ENCODE assay signal across 24 cellular contexts in genomic region chr3:31412832-31413231, GRCh38.
A peak's percentile ranks its signal among the peaks of the same experiment; 100 is the strongest.
DNase-seq lines count a peak whose midpoint lies in the region; ATAC-seq and TF ChIP-seq lines count a peak whose summit lies in the region.
"Had no signal": no experiment of that assay in that cellular context is flagged by ENCODE, and none has a peak within 500 bp of the region (broad histone marks: within the 10 kb centered on the region; RNA-seq: fewer than 3 reads in every experiment).

No MANE protein-coding gene starts in this region.

- no peak for TF ChIP-seq CTCF in AG10803 (conservative IDR thresholded peaks at IDR 0.05; ENCODE audit: low read length)

- DNase-seq in AG10803 (ENCODE audit: low read depth) (peak; percentile 56), HS-5 (ENCODE audit: low read depth) (peak; percentile 49), amniotic epithelial cell (ENCODE audit: low read depth) (peak; percentile 40), hepatic stellate cell (ENCODE audit: low spot score) (peak; percentile 5), caudate nucleus (lab: John Stamatoyannopoulos, UW) (no peak), Right ventricle myocardium inferior (ENCODE audit: missing footprints) (no peak)
- DNase-seq in T-helper 2 cell treated with Interferon-gamma antibody and Interleukin-4, amounts not matched to agents 5 μg/mL and 100 μg/mL, for 36 hours (ENCODE audit: low spot score): no peak
- DNase-seq: activated CD4-positive, alpha-beta T cell treated with anti-CD3 and anti-CD28 coated beads for 1 hour; activated effector memory CD4-positive, alpha-beta T cell treated with anti-CD3 and anti-CD28 coated beads, Interleukin-2, amount 50 U/mL, for 16 hours; activated naive CD8-positive, alpha-beta T cell treated with anti-CD3 and anti-CD28 coated beads, Interleukin-2, amount 10 ng/mL, durations not matched to agents 7 days and 5 days; Caco-2; DMS79; head of caudate nucleus; NCI-H1105; NCI-H187 treated with DMSO at 0.1 percent for 48 hours; NCI-H526 treated with DMSO at 0.1 percent for 48 hours; right cardiac atrium; stimulated activated CD4-positive, alpha-beta T cell treated with anti-CD3 and anti-CD28 coated beads, Interleukin-2, amount 100 ng/mL, for 48 hours; T-helper 17 cell; transverse colon had no signal

- no peak overlapping the region for H3K27ac Mint-ChIP-seq in T-helper 2 cell treated with Interferon-gamma antibody and Interleukin-4, amounts not matched to agents 5 μg/mL and 100 μg/mL, for 36 hours
- H3K27ac Mint-ChIP-seq: activated naive CD8-positive, alpha-beta T cell treated with anti-CD3 and anti-CD28 coated beads, Interleukin-2, amount 10 ng/mL, durations not matched to agents 7 days and 5 days; T-helper 17 cell had no signal

- H3K36me3 Mint-ChIP-seq in T-helper 2 cell treated with Interferon-gamma antibody and Interleukin-4, amounts not matched to agents 5 μg/mL and 100 μg/mL, for 36 hours (ENCODE audit: low read depth): no peaks in the 10 kb centered on the region
- H3K36me3 Mint-ChIP-seq: activated naive CD8-positive, alpha-beta T cell treated with anti-CD3 and anti-CD28 coated beads, Interleukin-2, amount 10 ng/mL, durations not matched to agents 7 days and 5 days had no signal

- H3K4me3 Mint-ChIP-seq in T-helper 2 cell treated with Interferon-gamma antibody and Interleukin-4, amounts not matched to agents 5 μg/mL and 100 μg/mL, for 36 hours: no peak overlapping the region
- H3K4me3 Mint-ChIP-seq: activated naive CD8-positive, alpha-beta T cell treated with anti-CD3 and anti-CD28 coated beads, Interleukin-2, amount 10 ng/mL, durations not matched to agents 7 days and 5 days; T-helper 17 cell had no signal

- intact Hi-C loops in Right ventricle myocardium inferior (cut with DNase I): no loop called here

- peaks cover 11% of the 10 kb centered on the region for H3K27me3 Mint-ChIP-seq in T-helper 2 cell treated with Interferon-gamma antibody and Interleukin-4, amounts not matched to agents 5 μg/mL and 100 μg/mL, for 36 hours (ENCODE audit: low read depth)
- H3K27me3 Mint-ChIP-seq: activated naive CD8-positive, alpha-beta T cell treated with anti-CD3 and anti-CD28 coated beads, Interleukin-2, amount 10 ng/mL, durations not matched to agents 7 days and 5 days; T-helper 17 cell had no signal

- H3K9me3 Mint-ChIP-seq in T-helper 2 cell treated with Interferon-gamma antibody and Interleukin-4, amounts not matched to agents 5 μg/mL and 100 μg/mL, for 36 hours: no peaks in the 10 kb centered on the region
- H3K9me3 Mint-ChIP-seq: activated naive CD8-positive, alpha-beta T cell treated with anti-CD3 and anti-CD28 coated beads, Interleukin-2, amount 10 ng/mL, durations not matched to agents 7 days and 5 days had no signal

- no peak overlapping the region for H3K4me3 ChIP-seq in AG10803 (ENCODE audit: low read length)
- H3K4me3 ChIP-seq: BLaER1 treated with 17β-estradiol and CSF1 and Interleukin-3, amounts not matched to agents 10 nM and 100 nM; transverse colon had no signal

- ATAC-seq in HG03521 (IDR thresholded peaks at IDR 0.05; ENCODE audit: unreplicated experiment) (no peak), Right ventricle myocardium inferior (no peak)
- ATAC-seq: HepG2, right cardiac atrium, SK-N-SH treated with all-trans-retinoic acid at 6 μM for 48 hours, T-helper 17 cell had no signal

- H3K4me1 Mint-ChIP-seq in T-helper 2 cell treated with Interferon-gamma antibody and Interleukin-4, amounts not matched to agents 5 μg/mL and 100 μg/mL, for 36 hours (ENCODE audit: low read depth): no peaks in the 10 kb centered on the region

- no peak overlapping the region for H3K27ac ChIP-seq in caudate nucleus (ENCODE audit: low read depth, low read length)
- H3K27ac ChIP-seq: BLaER1 treated with 17β-estradiol and CSF1 and Interleukin-3, amounts not matched to agents 10 nM and 100 nM; transverse colon had no signal

Comparison
In these comparisons a context has a peak if more than half of its experiments do, and no peak if none do; other contexts are left out.
1. DNase-seq: peak in AG10803 (single experiment), HS-5 (single experiment), amniotic epithelial cell (single experiment) and hepatic stellate cell (single experiment); none in T-helper 2 cell treated with Interferon-gamma antibody and Interleukin-4, amounts not matched to agents 5 μg/mL and 100 μg/mL, for 36 hours (single experiment), caudate nucleus (0 of 61) and Right ventricle myocardium inferior (single experiment).